ENCODE assay signal across 17 cellular contexts in the genomic region with DNA sequence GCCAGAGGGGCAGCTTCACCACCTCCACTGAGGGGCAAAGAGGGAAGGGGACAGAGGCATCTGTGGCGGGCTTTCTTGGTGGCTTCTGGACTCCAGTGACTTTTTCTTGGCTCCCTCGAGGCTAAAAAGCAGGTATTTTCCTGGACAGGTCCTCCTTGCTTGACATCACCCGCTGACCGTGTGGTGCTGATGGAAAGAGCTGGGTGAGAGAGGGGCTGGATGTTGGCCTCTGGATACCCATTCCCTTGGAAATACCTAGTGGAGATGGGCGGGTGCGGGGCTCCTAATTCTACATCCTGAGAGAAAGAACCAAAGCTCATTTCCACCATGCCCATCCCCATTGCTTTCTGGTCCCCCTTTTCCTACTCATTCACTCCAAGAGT. TPM values are rescaled to one million over a fixed set of nuclear protein-coding genes. Genes with fewer than 3 reads are reported as not detected.
DNase-seq lines count a peak whose midpoint lies in the region; ATAC-seq and TF ChIP-seq lines count a peak whose summit lies in the region.
"Had no signal": no experiment of that assay in that cellular context is flagged by ENCODE, and none has a peak within 500 bp of the region (broad histone marks: within the 10 kb centered on the region; RNA-seq: fewer than 3 reads in every experiment).

No MANE protein-coding gene starts in this region.

- H3K27me3 Mint-ChIP-seq in activated naive CD8-positive, alpha-beta T cell treated with anti-CD3 and anti-CD28 coated beads, Interleukin-2, amount 50 U/mL, for 24 hours, result peaks cover 7% of the 10 kb centered on the region
- no peaks in the 10 kb centered on the region for H3K27me3 Mint-ChIP-seq in activated naive CD8-positive, alpha-beta T cell treated with anti-CD3 and anti-CD28 coated beads for 36 hours
- no peaks in the 10 kb centered on the region for H3K27me3 Mint-ChIP-seq in chondrocyte (ENCODE audit: low read depth)
- H3K27me3 Mint-ChIP-seq in activated CD4-positive, alpha-beta T cell treated with anti-CD3 and anti-CD28 coated beads, Interleukin-2, amount 10 ng/mL, durations not matched to agents 24 days and 14 days, result peaks cover 11% of the 10 kb centered on the region

- H4K20me1 ChIP-seq in osteoblast (ENCODE audit: insufficient read depth, low read length), result no peaks in the 10 kb centered on the region

- no peaks in the 10 kb centered on the region for H3K4me1 Mint-ChIP-seq in activated naive CD8-positive, alpha-beta T cell treated with anti-CD3 and anti-CD28 coated beads, Interleukin-2, amount 50 U/mL, for 24 hours
- H3K4me1 Mint-ChIP-seq in activated naive CD8-positive, alpha-beta T cell treated with anti-CD3 and anti-CD28 coated beads for 36 hours, result no peaks in the 10 kb centered on the region
- H3K4me1 Mint-ChIP-seq in chondrocyte (ENCODE audit: low read depth), result peaks cover 58% of the 10 kb centered on the region
- H3K4me1 Mint-ChIP-seq in activated CD4-positive, alpha-beta T cell treated with anti-CD3 and anti-CD28 coated beads, Interleukin-2, amount 10 ng/mL, durations not matched to agents 24 days and 14 days, result no peaks in the 10 kb centered on the region
- H3K4me1 Mint-ChIP-seq: CD4-positive, alpha-beta memory T cell had no signal

- H3K9me3 Mint-ChIP-seq in activated naive CD8-positive, alpha-beta T cell treated with anti-CD3 and anti-CD28 coated beads, Interleukin-2, amount 50 U/mL, for 24 hours, result no peaks in the 10 kb centered on the region
- no peaks in the 10 kb centered on the region for H3K9me3 Mint-ChIP-seq in activated naive CD8-positive, alpha-beta T cell treated with anti-CD3 and anti-CD28 coated beads for 36 hours
- peaks cover 4% of the 10 kb centered on the region for H3K9me3 Mint-ChIP-seq in chondrocyte (ENCODE audit: low read depth)
- no peaks in the 10 kb centered on the region for H3K9me3 Mint-ChIP-seq in activated CD4-positive, alpha-beta T cell treated with anti-CD3 and anti-CD28 coated beads, Interleukin-2, amount 10 ng/mL, durations not matched to agents 24 days and 14 days

- H3K4me3 ChIP-seq in osteoblast (ENCODE audit: insufficient read depth, low read length), result peak overlapping the region; percentile 57
- H3K4me3 ChIP-seq in uterus, result no peak overlapping the region

- no peak overlapping the region for H3K4me3 Mint-ChIP-seq in activated naive CD8-positive, alpha-beta T cell treated with anti-CD3 and anti-CD28 coated beads, Interleukin-2, amount 50 U/mL, for 24 hours
- no peak overlapping the region for H3K4me3 Mint-ChIP-seq in activated naive CD8-positive, alpha-beta T cell treated with anti-CD3 and anti-CD28 coated beads for 36 hours
- H3K4me3 Mint-ChIP-seq in chondrocyte (ENCODE audit: unreplicated experiment), result no peak overlapping the region
- H3K4me3 Mint-ChIP-seq in activated CD4-positive, alpha-beta T cell treated with anti-CD3 and anti-CD28 coated beads, Interleukin-2, amount 10 ng/mL, durations not matched to agents 24 days and 14 days, result no peak overlapping the region
- H3K4me3 Mint-ChIP-seq: CD4-positive, alpha-beta memory T cell had no signal

- peak overlapping the region; percentile 40 for H3K27ac Mint-ChIP-seq in activated naive CD8-positive, alpha-beta T cell treated with anti-CD3 and anti-CD28 coated beads, Interleukin-2, amount 50 U/mL, for 24 hours
- H3K27ac Mint-ChIP-seq in activated naive CD8-positive, alpha-beta T cell treated with anti-CD3 and anti-CD28 coated beads for 36 hours, result no peak overlapping the region
- peak overlapping the region; percentile 79 for H3K27ac Mint-ChIP-seq in chondrocyte (ENCODE audit: unreplicated experiment)
- no peak overlapping the region for H3K27ac Mint-ChIP-seq in activated CD4-positive, alpha-beta T cell treated with anti-CD3 and anti-CD28 coated beads, Interleukin-2, amount 10 ng/mL, durations not matched to agents 24 days and 14 days

- H3K27ac ChIP-seq in osteoblast (ENCODE audit: low read depth, low read length) (peak overlapping the region; percentile 5), uterus (peak overlapping the region; percentile 47 to 80)
- H3K27ac ChIP-seq: 22Rv1, KMS-11 had no signal

- no peak for TF ChIP-seq POLR2A in uterus (IDR thresholded peaks at IDR 0.05)

- peak overlapping the region; percentile 83 for H3K4me2 ChIP-seq in osteoblast (ENCODE audit: insufficient read depth, low read length)
- H3K4me2 ChIP-seq: KMS-11 had no signal

- H3K9me3 ChIP-seq in osteoblast (ENCODE audit: low read depth, low read length), result no peaks in the 10 kb centered on the region
- no peaks in the 10 kb centered on the region for H3K9me3 ChIP-seq in uterus

- H3K79me2 ChIP-seq in osteoblast (ENCODE audit: insufficient read depth, low read length), result no peaks in the 10 kb centered on the region

- no peaks in the 10 kb centered on the region for H3K36me3 Mint-ChIP-seq in activated naive CD8-positive, alpha-beta T cell treated with anti-CD3 and anti-CD28 coated beads, Interleukin-2, amount 50 U/mL, for 24 hours (ENCODE audit: low read depth)
- H3K36me3 Mint-ChIP-seq in activated naive CD8-positive, alpha-beta T cell treated with anti-CD3 and anti-CD28 coated beads for 36 hours, result no peaks in the 10 kb centered on the region
- peaks cover 4% of the 10 kb centered on the region for H3K36me3 Mint-ChIP-seq in chondrocyte (ENCODE audit: low read depth)
- no peaks in the 10 kb centered on the region for H3K36me3 Mint-ChIP-seq in activated CD4-positive, alpha-beta T cell treated with anti-CD3 and anti-CD28 coated beads, Interleukin-2, amount 10 ng/mL, durations not matched to agents 24 days and 14 days (ENCODE audit: low read depth)
- H3K36me3 Mint-ChIP-seq: CD4-positive, alpha-beta memory T cell had no signal

- peak overlapping the region; percentile 85 for H2AFZ ChIP-seq in osteoblast (ENCODE audit: low read length)

- intact Hi-C loops in uterus (cut with DNase I; ENCODE audit: low total_unique reads), result no loop called here
- intact Hi-C loops in activated CD4-positive, alpha-beta T cell treated with anti-CD3 and anti-CD28 coated beads, Interleukin-2, amount 10 ng/mL, durations not matched to agents 24 days and 14 days (cut with micrococcal nuclease), result no loop called here

- H3K4me1 ChIP-seq in osteoblast (ENCODE audit: insufficient read depth, low read length) (peaks cover 24% of the 10 kb centered on the region), uterus (peaks cover 0 to 7% of the 10 kb centered on the region in 2 donors)

- H3K36me3 ChIP-seq in osteoblast (ENCODE audit: insufficient read depth, low read length), result no peaks in the 10 kb centered on the region
- H3K36me3 ChIP-seq in uterus, result no peaks in the 10 kb centered on the region

- TF ChIP-seq CTCF in chondrocyte (IDR thresholded peaks at IDR 0.05) (no peak), osteoblast (IDR thresholded peaks at IDR 0.05; ENCODE audit: extremely low read depth, low read depth, low read length) (no peak), uterus (IDR thresholded peaks at IDR 0.05) (no peak)

- ATAC-seq in activated naive CD8-positive, alpha-beta T cell treated with anti-CD3 and anti-CD28 coated beads, Interleukin-2, amount 50 U/mL, for 24 hours, result no peak

- H3K27me3 ChIP-seq in osteoblast (ENCODE audit: insufficient read depth, low read length) (peaks cover 3% of the 10 kb centered on the region), uterus (no peaks in the 10 kb centered on the region)

- DNase-seq in activated naive CD8-positive, alpha-beta T cell treated with anti-CD3 and anti-CD28 coated beads, Interleukin-2, amount 50 U/mL, for 24 hours, result no peak
- DNase-seq in activated naive CD8-positive, alpha-beta T cell treated with anti-CD3 and anti-CD28 coated beads for 36 hours, result no peak
- DNase-seq in chondrocyte (ENCODE audit: low spot score) (no peak), osteoblast (ENCODE audit: insufficient read length, low spot score, missing footprints) (no peak), uterus (no peak), amygdala (lab: John Stamatoyannopoulos, UW) (no peak), islet precursor cell (no peak)
- no peak for DNase-seq in activated CD4-positive, alpha-beta T cell treated with anti-CD3 and anti-CD28 coated beads, Interleukin-2, amount 10 ng/mL, durations not matched to agents 24 days and 14 days
- DNase-seq: CD4-positive, alpha-beta memory T cell; DMS79; GOT3; NCI-H1436 treated with DMSO at 0.1 percent for 48 hours; NCI-H2227 treated with DMSO at 0.1 percent for 48 hours; NCI-H524; SIG-M5 had no signal

RNA-seq across cellular contexts. Expression of a gene that starts 47.1 kb away (rescaled TPM):
- 10 to 100 TPM; 24.7 to 29.7 TPM for total RNA-seq in activated naive CD8-positive, alpha-beta T cell treated with anti-CD3 and anti-CD28 coated beads for 36 hours
- 8.6 to 14.5 TPM (median 8.7 TPM) in 3 replicates for total RNA-seq in chondrocyte
- 13.0 and 14.1 TPM in 2 replicates for total RNA-seq in osteoblast
- total RNA-seq in uterus, result 10 to 100 TPM; 10.3 to 37.8 (median 20.4) TPM
- 30.5 and 39.3 TPM in 2 replicates for total RNA-seq in activated CD4-positive, alpha-beta T cell treated with anti-CD3 and anti-CD28 coated beads, Interleukin-2, amount 10 ng/mL, durations not matched to agents 24 days and 14 days

Comparison
In these comparisons a context has a peak if more than half of its experiments do, and no peak if none do; other contexts are left out.
1. H3K27ac Mint-ChIP-seq: peak in activated naive CD8-positive, alpha-beta T cell treated with anti-CD3 and anti-CD28 coated beads, Interleukin-2, amount 50 U/mL, for 24 hours (single experiment) and chondrocyte (single experiment); none in activated naive CD8-positive, alpha-beta T cell treated with anti-CD3 and anti-CD28 coated beads for 36 hours (single experiment) and activated CD4-positive, alpha-beta T cell treated with anti-CD3 and anti-CD28 coated beads, Interleukin-2, amount 10 ng/mL, durations not matched to agents 24 days and 14 days (single experiment).